In the genomic region with DNA sequence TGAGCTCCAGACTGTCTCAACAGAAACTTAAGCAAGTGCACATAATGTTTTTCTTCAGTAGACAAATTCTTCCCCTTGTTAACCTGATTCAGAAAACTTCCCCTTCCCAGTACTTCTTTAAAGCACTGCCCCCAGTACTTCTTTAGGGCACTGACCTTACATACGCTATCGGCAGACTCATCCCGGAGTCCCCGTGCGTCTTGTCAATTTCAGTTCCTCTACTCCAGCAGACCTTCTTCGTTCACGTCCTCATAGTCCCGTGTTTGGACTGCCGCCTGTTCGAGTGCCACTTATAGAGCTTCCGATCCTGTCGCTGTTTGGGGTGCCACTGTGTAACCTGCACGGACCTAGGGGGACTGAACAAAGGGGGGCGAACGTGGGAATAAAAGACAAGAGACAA, we compare ENCODE assay signal across 17 cellular contexts. TPM values are rescaled to one million over a fixed set of nuclear protein-coding genes. Genes with fewer than 3 reads are reported as not detected.
"Had no signal": no experiment of that assay in that cellular context is flagged by ENCODE, and none has a peak within 500 bp of the region (broad histone marks: within the 10 kb centered on the region; RNA-seq: fewer than 3 reads in every experiment).

No MANE protein-coding gene starts in this region.

- H3K4me1 Mint-ChIP-seq: activated T-helper 17 cell treated with anti-CD3 and anti-CD28 coated beads, Interleukin-2, amount 50 U/mL, for 72 hours; nephron had no signal

- H3K9me3 Mint-ChIP-seq: activated T-helper 17 cell treated with anti-CD3 and anti-CD28 coated beads, Interleukin-2, amount 50 U/mL, for 72 hours had no signal

- H3K4me1 ChIP-seq: prostate gland had no signal

- H3K4me3 ChIP-seq: ascending aorta, breast epithelium, prostate gland, sigmoid colon, spleen, stomach, thoracic aorta had no signal

- ATAC-seq: activated T-helper 17 cell treated with anti-CD3 and anti-CD28 coated beads, Interleukin-2, amount 50 U/mL, for 72 hours; effector memory CD8-positive, alpha-beta T cell; foreskin keratinocyte; left ventricle myocardium superior had no signal

- H3K27me3 ChIP-seq: ascending aorta, breast epithelium, sigmoid colon, stomach had no signal

- H3K4me3 Mint-ChIP-seq: activated T-helper 17 cell treated with anti-CD3 and anti-CD28 coated beads, Interleukin-2, amount 50 U/mL, for 72 hours; effector memory CD8-positive, alpha-beta T cell; nephron had no signal

- H3K36me3 ChIP-seq: ascending aorta, breast epithelium, prostate gland, thoracic aorta had no signal

- H3K27ac Mint-ChIP-seq: activated T-helper 17 cell treated with anti-CD3 and anti-CD28 coated beads, Interleukin-2, amount 50 U/mL, for 72 hours; effector memory CD8-positive, alpha-beta T cell; nephron had no signal

- H3K9me3 ChIP-seq: ascending aorta, breast epithelium, prostate gland, sigmoid colon, spleen, stomach, thoracic aorta had no signal

- DNase-seq: activated naive CD4-positive, alpha-beta T cell treated with Interleukin-2 at 50 U/mL for 16 hours; activated T-cell treated with anti-CD3 and anti-CD28 coated beads for 4 hours; cerebellar nuclear complex; effector memory CD8-positive, alpha-beta T cell; foreskin keratinocyte; kidney glomerular epithelial cell; left ventricle myocardium superior; occipital lobe; sigmoid colon; spleen; stomach had no signal

- H3K27ac ChIP-seq: ascending aorta, breast epithelium, foreskin keratinocyte, prostate gland, sigmoid colon, spleen, stomach, thoracic aorta had no signal

RNA-seq across cellular contexts. Expression of gene ACP5, which starts 48.8 kb away (rescaled TPM):
- total RNA-seq: ascending aorta had no signal
